Comparison of ENCODE assay signal across 8 cellular contexts in the genomic region with DNA sequence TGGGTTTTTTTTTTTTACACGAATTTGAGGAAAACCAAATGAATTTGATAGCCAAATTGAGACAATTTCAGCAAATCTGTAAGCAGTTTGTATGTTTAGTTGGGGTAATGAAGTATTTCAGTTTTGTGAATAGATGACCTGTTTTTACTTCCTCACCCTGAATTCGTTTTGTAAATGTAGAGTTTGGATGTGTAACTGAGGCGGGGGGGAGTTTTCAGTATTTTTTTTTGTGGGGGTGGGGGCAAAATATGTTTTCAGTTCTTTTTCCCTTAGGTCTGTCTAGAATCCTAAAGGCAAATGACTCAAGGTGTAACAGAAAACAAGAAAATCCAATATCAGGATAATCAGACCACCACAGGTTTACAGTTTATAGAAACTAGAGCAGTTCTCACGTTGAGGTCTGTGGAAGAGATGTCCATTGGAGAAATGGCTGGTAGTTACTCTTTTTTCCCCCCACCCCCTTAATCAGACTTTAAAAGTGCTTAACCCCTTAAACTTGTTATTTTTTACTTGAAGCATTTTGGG. TPM values are rescaled to one million over a fixed set of nuclear protein-coding genes. Genes with fewer than 3 reads are reported as not detected.
A peak's percentile ranks its signal among the peaks of the same experiment; 100 is the strongest.
DNase-seq lines count a peak whose midpoint lies in the region; ATAC-seq, FAIRE-seq and TF ChIP-seq lines count a peak whose summit lies in the region.

No MANE protein-coding gene starts in this region.

- FAIRE-seq in GM12891 (lab: Jason Lieb, UNC), result no peak

- H3K4me3 Mint-ChIP-seq in activated T-cell treated with anti-CD3 and anti-CD28 coated beads, Interleukin-2, amount 50 U/mL, for 24 hours, result no peak overlapping the region

- ATAC-seq in GM21717 (IDR thresholded peaks at IDR 0.05; ENCODE audit: unreplicated experiment), result no peak

- no peaks in the 10 kb centered on the region for H3K27me3 ChIP-seq in skeletal muscle tissue (ENCODE audit: control insufficient read depth in 3 of 3, insufficient read depth in 3 of 3, low read length in 3 of 3)

- no peaks in the 10 kb centered on the region for H3K9me3 ChIP-seq in skeletal muscle tissue (ENCODE audit: control insufficient read depth in 3 of 3, low read length in 3 of 3)

- H3K36me3 ChIP-seq in skeletal muscle tissue (ENCODE audit: control insufficient read depth in 3 of 3, insufficient read depth in 3 of 3, low read length in 3 of 3), result peaks cover 55 to 60% (median 55%) of the 10 kb centered on the region in 3 donors

- peaks cover 8% of the 10 kb centered on the region for H3K36me3 Mint-ChIP-seq in activated T-cell treated with anti-CD3 and anti-CD28 coated beads, Interleukin-2, amount 50 U/mL, for 24 hours (ENCODE audit: low read depth)

- peaks cover 39% of the 10 kb centered on the region for H3K4me1 Mint-ChIP-seq in activated T-cell treated with anti-CD3 and anti-CD28 coated beads, Interleukin-2, amount 50 U/mL, for 24 hours (ENCODE audit: low read depth)

- peak; percentile 30 for TF ChIP-seq POLR2A in GM12891 (IDR thresholded peaks at IDR 0.05; ENCODE audit: low read depth, low read length)

- H3K9me3 Mint-ChIP-seq in activated T-cell treated with anti-CD3 and anti-CD28 coated beads, Interleukin-2, amount 50 U/mL, for 24 hours, result no peaks in the 10 kb centered on the region

- no peak overlapping the region for H3K27ac Mint-ChIP-seq in activated T-cell treated with anti-CD3 and anti-CD28 coated beads, Interleukin-2, amount 50 U/mL, for 24 hours

- H3K4me1 ChIP-seq in skeletal muscle tissue (ENCODE audit: control insufficient read depth in 3 of 3, insufficient read depth in 3 of 3, low read length in 3 of 3), result peaks cover 22 to 42% (median 30%) of the 10 kb centered on the region in 3 donors

- peak overlapping the region; percentile 100 for H3K27ac ChIP-seq in skeletal muscle tissue (ENCODE audit: low read depth, low read length)

- peak overlapping the region; percentile 97 to 99 (median 99) for H3K9ac ChIP-seq in skeletal muscle tissue (ENCODE audit: low read depth in 1 of 3, low read length in 3 of 3)

- no peaks in the 10 kb centered on the region for H3K27me3 Mint-ChIP-seq in activated T-cell treated with anti-CD3 and anti-CD28 coated beads, Interleukin-2, amount 50 U/mL, for 24 hours

- H3K4me3 ChIP-seq in fibroblast of pulmonary artery (replicated peaks; ENCODE audit: low read depth, low read length) (peak overlapping the region; percentile 89), skeletal muscle tissue (ENCODE audit: low read length in 3 of 3) (peak overlapping the region; percentile 94 to 98 (median 95))

- TF ChIP-seq CTCF in fibroblast of pulmonary artery (IDR thresholded peaks at IDR 0.05; ENCODE audit: low read length, missing control alignments), result no peak

- DNase-seq in GM12891 (ENCODE audit: insufficient read length, low spot score) (no peak), RPMI7951 (ENCODE audit: low read depth) (peak; percentile 25), fibroblast of pulmonary artery (ENCODE audit: low read depth) (no peak), COR-L47 (lab: John Stamatoyannopoulos, UW) (no peak), NCI-H524 (lab: John Stamatoyannopoulos, UW) (no peak)
- DNase-seq in activated T-cell treated with anti-CD3 and anti-CD28 coated beads, Interleukin-2, amount 50 U/mL, for 24 hours, result no peak

TF ChIP-seq in GM12891, 5 proteins besides CTCF, POLR2A, EP300 and RAD21:
- no peak for TF ChIP-seq TAF1 (IDR thresholded peaks at IDR 0.05; ENCODE audit: low read depth, low read length)

RNA-seq across cellular contexts. Expression of a gene that starts 2.2 kb away (rescaled TPM):
- polyA plus RNA-seq in GM12891 (2012; ENCODE audit: low read depth, missing spikeins), result 839 TPM
- total RNA-seq in RPMI7951 (2014; rRNA removed; shearing (Covaris generic)), result 481 and 510 TPM in 2 replicates
- 7,794 TPM for total RNA-seq in skeletal muscle tissue

RNA-seq across cellular contexts. Expression of a gene that starts 23.8 kb away (rescaled TPM):
- polyA plus RNA-seq in GM12891 (2012; ENCODE audit: low read depth, missing spikeins), result 33.4 TPM
- 64.1 and 65.7 TPM in 2 replicates for total RNA-seq in RPMI7951 (2014; rRNA removed; shearing (Covaris generic))
- 36.0 TPM for total RNA-seq in skeletal muscle tissue

RNA-seq across cellular contexts. Expression of a gene that starts 57.1 kb away (rescaled TPM):
- 14.6 TPM for polyA plus RNA-seq in GM12891 (2012; ENCODE audit: low read depth, missing spikeins)
- 20.9 and 38.4 TPM in 2 replicates for total RNA-seq in RPMI7951 (2014; rRNA removed; shearing (Covaris generic))
- total RNA-seq in skeletal muscle tissue, result 32.9 TPM

Comparison
In these comparisons a context has a peak if more than half of its experiments do, and no peak if none do; other contexts are left out.
1. RNA of a gene that starts 2.2 kb away (total RNA-seq): 7,794 TPM in skeletal muscle tissue (single experiment); 481 to 510 TPM in RPMI7951; every median in the first group is over 10 times any median in the second.